ENCODE assay signal across 1 cellular context in genomic region chr7:66075590-66076458, GRCh38.
TF ChIP-seq lines count a peak whose summit lies in the region.

Gene ASL (plus strand): TSS chr7:66075819. CDS start chr7:66076082, 263 bp downstream.

TF ChIP-seq in HepG2, 621 proteins besides CTCF, POLR2A, EP300 and RAD21 (continued from another document and continues in another):
- TF ChIP-seq CREBL2 (CRISPR knock-in tag; IDR thresholded peaks at IDR 0.05; ENCODE audit: borderline replicate concordance) (peak; percentile 73; the same call in 1 of the 2 replicates), SP5 (CRISPR knock-in tag; IDR thresholded peaks at IDR 0.05; ENCODE audit: borderline replicate concordance, low read depth) (peak; percentile 70; the same call in 1 of the 2 replicates), RFXANK (CRISPR knock-in tag; IDR thresholded peaks at IDR 0.05) (no peak), GPBP1L1 (CRISPR knock-in tag; IDR thresholded peaks at IDR 0.05) (no peak), ZNF749 (CRISPR knock-in tag; IDR thresholded peaks at IDR 0.05; ENCODE audit: borderline replicate concordance) (peak; percentile 73; the same call in 1 of the 2 replicates), PRDM15 (CRISPR knock-in tag; IDR thresholded peaks at IDR 0.05) (0 out of 2 replicates have a peak, but pooled peaks have one; percentile 44), ATF5 (CRISPR knock-in tag; IDR thresholded peaks at IDR 0.05; ENCODE audit: low read depth) (no peak), ZNF12 (CRISPR knock-in tag; IDR thresholded peaks at IDR 0.05) (no peak), ZNF570 (CRISPR knock-in tag; IDR thresholded peaks at IDR 0.05; ENCODE audit: borderline replicate concordance) (no peak), ZXDC (CRISPR knock-in tag; IDR thresholded peaks at IDR 0.05) (no peak), ZIK1 (CRISPR knock-in tag; IDR thresholded peaks at IDR 0.05; ENCODE audit: borderline replicate concordance, low read depth) (0 out of 2 replicates have a peak, but pooled peaks have one; percentile 30), GLMP (CRISPR knock-in tag; IDR thresholded peaks at IDR 0.05; ENCODE audit: borderline replicate concordance) (no peak), ZNF598 (CRISPR knock-in tag; IDR thresholded peaks at IDR 0.05; ENCODE audit: borderline replicate concordance) (peak; percentile 61), PAXIP1 (CRISPR knock-in tag; conservative IDR thresholded peaks at IDR 0.05) (peak; percentile 47; the same call in 1 of the 2 replicates), ELK4 (CRISPR knock-in tag; IDR thresholded peaks at IDR 0.05; ENCODE audit: borderline replicate concordance) (0 out of 2 replicates have a peak, but pooled peaks have one; percentile 25), NCOA2 (CRISPR knock-in tag; IDR thresholded peaks at IDR 0.05) (no peak), ZNF83 (CRISPR knock-in tag; IDR thresholded peaks at IDR 0.05; ENCODE audit: borderline replicate concordance) (no peak), TAF1 (CRISPR knock-in tag; IDR thresholded peaks at IDR 0.05) (peak; percentile 99), ZNF670 (CRISPR knock-in tag; IDR thresholded peaks at IDR 0.05; ENCODE audit: borderline replicate concordance) (no peak), FOXK2 (IDR thresholded peaks at IDR 0.05) (no peak), ARNT2 (CRISPR knock-in tag; IDR thresholded peaks at IDR 0.05; ENCODE audit: low read depth) (peak; percentile 91), ZNF207 (IDR thresholded peaks at IDR 0.05; ENCODE audit: borderline replicate concordance) (no peak), KDM5A (IDR thresholded peaks at IDR 0.05; ENCODE audit: borderline replicate concordance, low read length) (no peak), ZNF574 (CRISPR knock-in tag; IDR thresholded peaks at IDR 0.05) (peak; percentile 81), DNMT3B (CRISPR knock-in tag; conservative IDR thresholded peaks at IDR 0.05) (no peak), MLXIP (CRISPR knock-in tag; IDR thresholded peaks at IDR 0.05; ENCODE audit: borderline replicate concordance) (0 out of 2 replicates have a peak, but pooled peaks have one; percentile 36), FOXA1 (IDR thresholded peaks at IDR 0.05) (no peak), FOXA1 (CRISPR knock-in tag; IDR thresholded peaks at IDR 0.05) (no peak), ZBTB21 (CRISPR knock-in tag; IDR thresholded peaks at IDR 0.05) (no peak), ZNF784 (CRISPR knock-in tag; IDR thresholded peaks at IDR 0.05; ENCODE audit: borderline replicate concordance) (peak; percentile 94), ZNF451 (CRISPR knock-in tag; IDR thresholded peaks at IDR 0.05) (peak; percentile 86), MED13 (CRISPR knock-in tag; IDR thresholded peaks at IDR 0.05) (peak; percentile 86; the same call in 1 of the 2 replicates), ZNF546 (CRISPR knock-in tag; conservative IDR thresholded peaks at IDR 0.05) (peak; percentile 94), ZNF660 (CRISPR knock-in tag; IDR thresholded peaks at IDR 0.05; ENCODE audit: borderline replicate concordance, low read depth) (no peak), PHF20 (CRISPR knock-in tag; IDR thresholded peaks at IDR 0.05) (peak; percentile 49), TCF7L2 (IDR thresholded peaks at IDR 0.05; ENCODE audit: low read depth, low read length) (no peak), HDAC2 (CRISPR knock-in tag; IDR thresholded peaks at IDR 0.05) (no peak), ZNF205 (CRISPR knock-in tag; IDR thresholded peaks at IDR 0.05) (no peak)
